18 cellular contexts compared by ENCODE assay signal in the genomic region with DNA sequence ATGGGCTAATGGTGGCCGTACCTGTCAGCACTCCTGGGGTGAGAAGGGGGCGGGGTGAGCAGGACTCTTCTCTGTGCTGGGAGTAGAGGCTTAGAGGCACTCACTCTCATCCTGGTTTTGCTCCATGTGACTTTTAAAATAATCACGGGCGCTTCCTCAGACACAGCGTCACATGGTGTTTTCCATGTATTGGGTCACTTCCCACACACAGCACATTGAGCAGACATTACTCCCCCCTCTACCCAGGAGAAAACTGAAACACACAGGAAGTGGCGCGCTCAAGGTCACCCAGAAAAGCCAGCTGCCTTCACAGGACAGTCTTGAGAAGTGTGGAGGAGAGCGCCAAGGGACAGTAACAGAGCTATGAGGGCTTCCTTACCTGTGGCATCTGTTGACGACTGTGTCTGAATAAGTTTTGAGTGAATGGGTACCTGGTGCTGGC. TPM values are rescaled to one million over a fixed set of nuclear protein-coding genes. Genes with fewer than 3 reads are reported as not detected.
DNase-seq lines count a peak whose midpoint lies in the region; ATAC-seq, FAIRE-seq and TF ChIP-seq lines count a peak whose summit lies in the region.
"Had no signal": no experiment of that assay in that cellular context is flagged by ENCODE, and none has a peak within 500 bp of the region (broad histone marks: within the 10 kb centered on the region; RNA-seq: fewer than 3 reads in every experiment).

No MANE protein-coding gene starts in this region.

- H3K27me3 ChIP-seq in GM23338 (ENCODE audit: insufficient read depth) (no peaks in the 10 kb centered on the region), small intestine (ENCODE audit: control insufficient read depth in 2 of 2, insufficient read depth in 2 of 2, low read length in 2 of 2) (no peaks in the 10 kb centered on the region), neuronal stem cell (ENCODE audit: control insufficient read depth in 3 of 3, insufficient read depth in 3 of 3, low read depth in 1 of 3, low read length in 3 of 3) (no peaks in the 10 kb centered on the region)

- peaks cover 12% of the 10 kb centered on the region; the same call in 1 of the 2 replicates for H4K20me1 ChIP-seq in GM23338 (replicated peaks; ENCODE audit: insufficient read depth)

- DNase-seq in GM23338 (ENCODE audit: low spot score) (no peak), WTC11 (ENCODE audit: low spot score) (no peak), left lobe of liver (ENCODE audit: low spot score) (peak; percentile 80), small intestine (peak; percentile 69), SHP77 treated with DMSO at 0.1 percent for 48 hours (lab: John Stamatoyannopoulos, UW) (no peak), dedifferentiated amniotic fluid mesenchymal stem cell (ENCODE audit: extremely low spot score) (no peak), neuronal stem cell (ENCODE audit: low spot score) (no peak)
- DNase-seq: activated CD4-positive, CD25-positive, alpha-beta regulatory T cell; caudate nucleus; effector memory CD4-positive, alpha-beta T cell; NCI-H2029; stimulated activated CD4-positive, alpha-beta T cell treated with anti-CD3 and anti-CD28 coated beads, Interleukin-2, amount 100 ng/mL, for 24 hours had no signal

- H3K27me3 Mint-ChIP-seq in GM23338 (ENCODE audit: insufficient read depth, low read depth, poor library complexity) (no peaks in the 10 kb centered on the region), WTC11 (ENCODE audit: low read depth) (no peaks in the 10 kb centered on the region)

- no peak overlapping the region for H3K18ac ChIP-seq in neuronal stem cell (ENCODE audit: low read length)

- no peak for FAIRE-seq in small intestine (lab: Jason Lieb, UNC)
- FAIRE-seq: D721Med, GM12892 had no signal

- H2BK120ac ChIP-seq in neuronal stem cell (ENCODE audit: low read depth, low read length), result no peak overlapping the region

- H3K9me2 ChIP-seq in GM23338 (ENCODE audit: insufficient read depth), result no peaks in the 10 kb centered on the region

- H3K4me2 ChIP-seq in GM23338 (no peak overlapping the region), neuronal stem cell (ENCODE audit: insufficient read depth, low read length, poor library complexity, severe bottlenecking) (no peak overlapping the region)

- H3K27ac ChIP-seq in GM23338 (ENCODE audit: low read depth) (no peak overlapping the region), small intestine (ENCODE audit: low read depth in 1 of 2, low read length in 1 of 2) (peak overlapping the region; percentile 87 to 92), neuronal stem cell (replicated peaks; ENCODE audit: low read length) (no peak overlapping the region)

- WGBS in small intestine, 3 donors, result 17 to 64% (median 30%) methylated on average over 9 of the region's 9 CpGs
- no CpG with 5 or more reads among the region's 9 CpGs for WGBS in neuronal stem cell (ENCODE audit: extremely low coverage in 2 of 2, insufficient read length in 2 of 2, insufficient replicate concordance in 1 of 2), 2 donors

- H4K8ac ChIP-seq in neuronal stem cell (ENCODE audit: low read depth, low read length), result no peak overlapping the region

- no peak overlapping the region for H2BK15ac ChIP-seq in neuronal stem cell (ENCODE audit: low read length)

- no peak overlapping the region for H2AK5ac ChIP-seq in neuronal stem cell (ENCODE audit: low read depth, low read length)

- no peak overlapping the region for H3K23ac ChIP-seq in neuronal stem cell (ENCODE audit: low read depth, low read length, poor library complexity)

- H3K79me2 ChIP-seq in GM23338 (replicated peaks; ENCODE audit: insufficient read depth), result peaks cover 89% of the 10 kb centered on the region

- no peaks in the 10 kb centered on the region for H3K9me3 ChIP-seq in small intestine (ENCODE audit: control insufficient read depth, low read depth)
- H3K9me3 ChIP-seq in neuronal stem cell (replicated peaks in 1 of 2; ENCODE audit: control insufficient read depth in 2 of 2, insufficient read depth in 1 of 2, low read depth in 1 of 2, low read length in 2 of 2), result peaks cover 2 to 19% of the 10 kb centered on the region in 2 donors

- peaks cover 11% of the 10 kb centered on the region for H3K4me1 ChIP-seq in GM23338 (ENCODE audit: insufficient read depth)
- peaks cover 0 to 5% of the 10 kb centered on the region in 2 donors for H3K4me1 ChIP-seq in small intestine (ENCODE audit: control insufficient read depth in 2 of 2, insufficient read depth in 1 of 2, low read depth in 1 of 2, low read length in 1 of 2)
- peaks cover 0 to 3% of the 10 kb centered on the region in 2 donors for H3K4me1 ChIP-seq in neuronal stem cell (ENCODE audit: control insufficient read depth in 2 of 2, insufficient read depth in 1 of 2, low read depth in 1 of 2, low read length in 2 of 2)

- no peak overlapping the region for H3K4me3 ChIP-seq in GM23338
- H3K4me3 ChIP-seq in small intestine (ENCODE audit: low read depth in 1 of 2, low read length in 2 of 2), result no peak overlapping the region
- no peak overlapping the region for H3K4me3 ChIP-seq in neuronal stem cell (ENCODE audit: low read length in 2 of 2)
- H3K4me3 ChIP-seq: lung had no signal

- no peak overlapping the region for H2BK12ac ChIP-seq in neuronal stem cell (ENCODE audit: low read length)

- H3K36me3 Mint-ChIP-seq in GM23338 (ENCODE audit: low read depth), result peaks cover 5% of the 10 kb centered on the region
- H3K36me3 Mint-ChIP-seq in WTC11, result peaks cover 9% of the 10 kb centered on the region

- no peak overlapping the region for H3K4ac ChIP-seq in neuronal stem cell (ENCODE audit: low read length)

- CTCF ChIA-PET in WTC11 (lab: Charles Lee), result no interaction called here

- H3K36me3 ChIP-seq in GM23338 (ENCODE audit: insufficient read depth) (no peaks in the 10 kb centered on the region), small intestine (ENCODE audit: control insufficient read depth in 2 of 2, insufficient read depth in 2 of 2, low read length in 2 of 2) (no peaks in the 10 kb centered on the region), neuronal stem cell (replicated peaks in 1 of 2; ENCODE audit: control insufficient read depth in 2 of 2, insufficient read depth in 2 of 2, low read length in 2 of 2) (peaks cover 0 to 11% of the 10 kb centered on the region in 2 donors)

- H3K27ac Mint-ChIP-seq in GM23338 (no peak overlapping the region), WTC11 (no peak overlapping the region)
- H3K27ac Mint-ChIP-seq: activated T-helper 2 cell treated with anti-CD3 and anti-CD28 coated beads, Interferon-gamma antibody, Interleukin-2, Interleukin-4, amounts not matched to agents 10 μg/mL and 5 μg/mL and 100 μg/mL, durations not matched to agents 14 hours and 24 hours and 36 hours; T-helper 1 cell treated with Interleukin-12 subunit alpha and Interleukin-12 subunit beta and Interleukin-4 antibody, amounts not matched to agents 30 μg/mL and 1 μg/mL, for 36 hours had no signal

- H2AFZ ChIP-seq in GM23338, result no peak overlapping the region
- H2AFZ ChIP-seq in neuronal stem cell (ENCODE audit: low read length), result no peak overlapping the region

- H3K9me3 Mint-ChIP-seq in GM23338 (peaks cover under 1% of the 10 kb centered on the region; the same call in 2 of the 3 replicates), WTC11 (peaks cover 9% of the 10 kb centered on the region)

- H3K4me3 Mint-ChIP-seq in GM23338 (no peak overlapping the region), WTC11 (no peak overlapping the region)
- H3K4me3 Mint-ChIP-seq: T-helper 1 cell treated with Interleukin-12 subunit alpha and Interleukin-12 subunit beta and Interleukin-4 antibody, amounts not matched to agents 30 μg/mL and 1 μg/mL, for 36 hours had no signal

- no peak overlapping the region for H3K9ac ChIP-seq in neuronal stem cell (ENCODE audit: low read depth, low read length, poor library complexity)

- H3K4me1 Mint-ChIP-seq in GM23338 (peaks cover 31% of the 10 kb centered on the region), WTC11 (peaks cover 48% of the 10 kb centered on the region)

- no peak overlapping the region for H2BK5ac ChIP-seq in neuronal stem cell (ENCODE audit: low read length)

- no peak for TF ChIP-seq CTCF in GM23338 (conservative IDR thresholded peaks at IDR 0.05; ENCODE audit: low read depth in 2 of 2)
- no peak for TF ChIP-seq CTCF in WTC11 (IDR thresholded peaks at IDR 0.05)

- H3K79me1 ChIP-seq in neuronal stem cell (ENCODE audit: low read depth, low read length), result no peaks in the 10 kb centered on the region

- no peak overlapping the region for H3K14ac ChIP-seq in neuronal stem cell (ENCODE audit: low read length)

- ATAC-seq in GM23338 (peak; percentile 64), WTC11 (peak; percentile 48), left lobe of liver (peak; percentile 62)
- ATAC-seq: sciatic nerve had no signal

- no peaks in the 10 kb centered on the region for H3F3A ChIP-seq in GM23338 (replicated peaks; ENCODE audit: low read depth)

- POLR2A ChIA-PET in WTC11 (lab: Charles Lee), result no interaction called here

- H4K91ac ChIP-seq in neuronal stem cell (ENCODE audit: low read depth, low read length, poor library complexity), result no peak overlapping the region

TF ChIP-seq in GM23338, 12 proteins besides CTCF, POLR2A, EP300 and RAD21 (continues in another document):
- TF ChIP-seq ZNF114 (CRISPR knock-in tag; IDR thresholded peaks at IDR 0.05), result no peak
- TF ChIP-seq JUNB (IDR thresholded peaks at IDR 0.05; ENCODE audit: unreplicated experiment), result no peak

TF ChIP-seq in WTC11, 78 proteins besides CTCF, POLR2A, EP300 and RAD21 (continues in another document):
- TF ChIP-seq ATF2 (CRISPR knock-in tag; IDR thresholded peaks at IDR 0.05; ENCODE audit: borderline replicate concordance, low read depth), result no peak

RNA-seq across cellular contexts. Expression of gene SPATA13, which starts 23.2 kb away (rescaled TPM):
- total RNA-seq in GM23338 (2014; rRNA removed; shearing (Covaris generic)), result 41.0 and 45.7 TPM in 2 replicates
- polyA plus RNA-seq in GM23338 (2016; fragmentation: Nextera tagmentation; extraction: Ambion mirVana), result 8.3 and 11.9 TPM in 2 replicates
- 22.1 to 29.0 TPM (median 23.1 TPM) in 3 replicates for total RNA-seq in WTC11 (2021)
- total RNA-seq in left lobe of liver, result 24.7 TPM
- polyA plus RNA-seq in small intestine, result 10 to 100 TPM in 2 of 3 donors, 1 to 10 TPM in 1; 10.0 to 57.0 (median 13.6) TPM
- polyA plus RNA-seq in neuronal stem cell (2013, experiment 1 of 2), result 13.0 TPM
- 13.3 TPM for polyA plus RNA-seq in neuronal stem cell (2013, experiment 2 of 2)

Comparison
In these comparisons a context has a peak if more than half of its experiments do, and no peak if none do; other contexts are left out.
1. DNase-seq: peak in left lobe of liver (single experiment) and small intestine (single experiment); none in GM23338 (single experiment), WTC11 (single experiment), SHP77 treated with DMSO at 0.1 percent for 48 hours (single experiment), dedifferentiated amniotic fluid mesenchymal stem cell (single experiment) and neuronal stem cell (single experiment).
2. H3K27ac ChIP-seq: peak in small intestine (2 of 2); none in GM23338 (single experiment) and neuronal stem cell (single experiment).
3. Peak in every context shown above with its lines, with median percentiles within 50 percentile points of each other: ATAC-seq.